8 cellular contexts compared by ENCODE assay signal in the genomic region with DNA sequence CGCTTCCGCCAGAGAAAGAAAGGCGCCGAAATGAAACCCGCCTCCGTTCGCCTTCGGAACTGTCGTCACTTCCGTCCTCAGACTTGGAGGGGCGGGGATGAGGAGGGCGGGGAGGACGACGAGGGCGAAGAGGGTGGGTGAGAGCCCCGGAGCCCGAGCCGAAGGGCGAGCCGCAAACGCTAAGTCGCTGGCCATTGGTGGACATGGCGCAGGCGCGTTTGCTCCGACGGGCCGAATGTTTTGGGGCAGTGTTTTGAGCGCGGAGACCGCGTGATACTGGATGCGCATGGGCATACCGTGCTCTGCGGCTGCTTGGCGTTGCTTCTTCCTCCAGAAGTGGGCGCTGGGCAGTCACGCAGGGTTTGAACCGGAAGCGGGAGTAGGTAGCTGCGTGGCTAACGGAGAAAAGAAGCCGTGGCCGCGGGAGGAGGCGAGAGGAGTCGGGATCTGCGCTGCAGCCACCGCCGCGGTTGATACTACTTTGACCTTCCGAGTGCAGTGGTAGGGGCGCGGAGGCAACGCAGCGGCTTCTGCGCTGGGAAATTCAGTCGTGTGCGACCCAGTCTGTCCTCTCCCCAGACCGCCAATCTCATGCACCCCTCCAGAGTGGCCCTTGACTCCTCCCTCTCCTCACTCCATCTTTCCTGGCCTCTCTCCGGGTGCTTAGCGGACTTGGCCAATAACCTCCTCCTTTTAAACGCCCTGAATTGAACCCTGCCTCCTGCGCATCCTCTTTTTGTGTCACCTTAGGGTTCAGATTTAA. TPM values are rescaled to one million over a fixed set of nuclear protein-coding genes. Genes with fewer than 3 reads are reported as not detected.
DNase-seq lines count a peak whose midpoint lies in the region; ATAC-seq and TF ChIP-seq lines count a peak whose summit lies in the region.

A gene with protein sequence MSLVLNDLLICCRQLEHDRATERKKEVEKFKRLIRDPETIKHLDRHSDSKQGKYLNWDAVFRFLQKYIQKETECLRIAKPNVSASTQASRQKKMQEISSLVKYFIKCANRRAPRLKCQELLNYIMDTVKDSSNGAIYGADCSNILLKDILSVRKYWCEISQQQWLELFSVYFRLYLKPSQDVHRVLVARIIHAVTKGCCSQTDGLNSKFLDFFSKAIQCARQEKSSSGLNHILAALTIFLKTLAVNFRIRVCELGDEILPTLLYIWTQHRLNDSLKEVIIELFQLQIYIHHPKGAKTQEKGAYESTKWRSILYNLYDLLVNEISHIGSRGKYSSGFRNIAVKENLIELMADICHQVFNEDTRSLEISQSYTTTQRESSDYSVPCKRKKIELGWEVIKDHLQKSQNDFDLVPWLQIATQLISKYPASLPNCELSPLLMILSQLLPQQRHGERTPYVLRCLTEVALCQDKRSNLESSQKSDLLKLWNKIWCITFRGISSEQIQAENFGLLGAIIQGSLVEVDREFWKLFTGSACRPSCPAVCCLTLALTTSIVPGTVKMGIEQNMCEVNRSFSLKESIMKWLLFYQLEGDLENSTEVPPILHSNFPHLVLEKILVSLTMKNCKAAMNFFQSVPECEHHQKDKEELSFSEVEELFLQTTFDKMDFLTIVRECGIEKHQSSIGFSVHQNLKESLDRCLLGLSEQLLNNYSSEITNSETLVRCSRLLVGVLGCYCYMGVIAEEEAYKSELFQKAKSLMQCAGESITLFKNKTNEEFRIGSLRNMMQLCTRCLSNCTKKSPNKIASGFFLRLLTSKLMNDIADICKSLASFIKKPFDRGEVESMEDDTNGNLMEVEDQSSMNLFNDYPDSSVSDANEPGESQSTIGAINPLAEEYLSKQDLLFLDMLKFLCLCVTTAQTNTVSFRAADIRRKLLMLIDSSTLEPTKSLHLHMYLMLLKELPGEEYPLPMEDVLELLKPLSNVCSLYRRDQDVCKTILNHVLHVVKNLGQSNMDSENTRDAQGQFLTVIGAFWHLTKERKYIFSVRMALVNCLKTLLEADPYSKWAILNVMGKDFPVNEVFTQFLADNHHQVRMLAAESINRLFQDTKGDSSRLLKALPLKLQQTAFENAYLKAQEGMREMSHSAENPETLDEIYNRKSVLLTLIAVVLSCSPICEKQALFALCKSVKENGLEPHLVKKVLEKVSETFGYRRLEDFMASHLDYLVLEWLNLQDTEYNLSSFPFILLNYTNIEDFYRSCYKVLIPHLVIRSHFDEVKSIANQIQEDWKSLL (N-terminal part only) (plus strand): TSS at position 382 of the 763 bp plus-strand sequence. CDS start 4,558 bp downstream, outside the sequence.

- H3K27ac Mint-ChIP-seq in activated T-helper 1 cell treated with anti-CD3 and anti-CD28 coated beads, Interleukin-12 subunit alpha, Interleukin-12 subunit beta, Interleukin-2, Interleukin-4 antibody, amounts not matched to agents 30 ng/mL and 10 ng/mL and 1 ng/mL, durations not matched to agents 14 hours and 24 hours and 36 hours = no peak within 1 kb of the TSS
- H3K27ac Mint-ChIP-seq in natural killer cell = no peak within 1 kb of the TSS

- H3K9me2 ChIP-seq in GM23248 (ENCODE audit: insufficient read depth) = no peaks in the 10 kb centered on the region

- H3K36me3 ChIP-seq in GM23248 (ENCODE audit: low read depth) = peaks cover 5% of the 10 kb centered on the region

- H3F3A ChIP-seq in GM23248 (ENCODE audit: insufficient read depth) = peaks cover 42% of the 10 kb centered on the region

- H3K79me2 ChIP-seq in GM23248 (ENCODE audit: insufficient read depth) = peaks cover 87% of the 10 kb centered on the region

- H3K9me3 Mint-ChIP-seq in activated T-helper 1 cell treated with anti-CD3 and anti-CD28 coated beads, Interleukin-12 subunit alpha, Interleukin-12 subunit beta, Interleukin-2, Interleukin-4 antibody, amounts not matched to agents 30 ng/mL and 10 ng/mL and 1 ng/mL, durations not matched to agents 14 hours and 24 hours and 36 hours = no peaks in the 10 kb centered on the region
- H3K9me3 Mint-ChIP-seq in natural killer cell = no peaks in the 10 kb centered on the region

- peak within 1 kb of the TSS; percentile 98 for H2AFZ ChIP-seq in GM23248

- H3K27me3 ChIP-seq in GM23248 (replicated peaks; ENCODE audit: insufficient read depth) = no peaks in the 10 kb centered on the region

- peaks cover 17% of the 10 kb centered on the region for H3K36me3 Mint-ChIP-seq in activated T-helper 1 cell treated with anti-CD3 and anti-CD28 coated beads, Interleukin-12 subunit alpha, Interleukin-12 subunit beta, Interleukin-2, Interleukin-4 antibody, amounts not matched to agents 30 ng/mL and 10 ng/mL and 1 ng/mL, durations not matched to agents 14 hours and 24 hours and 36 hours (ENCODE audit: low read depth)
- H3K36me3 Mint-ChIP-seq in natural killer cell = no peaks in the 10 kb centered on the region

- H3K4me3 Mint-ChIP-seq in activated T-helper 1 cell treated with anti-CD3 and anti-CD28 coated beads, Interleukin-12 subunit alpha, Interleukin-12 subunit beta, Interleukin-2, Interleukin-4 antibody, amounts not matched to agents 30 ng/mL and 10 ng/mL and 1 ng/mL, durations not matched to agents 14 hours and 24 hours and 36 hours = no peak within 1 kb of the TSS
- H3K4me3 Mint-ChIP-seq in natural killer cell = no peak within 1 kb of the TSS

- peak within 1 kb of the TSS; percentile 100 for H3K4me2 ChIP-seq in GM23248 (ENCODE audit: unreplicated experiment)

- DNase-seq in EH (ENCODE audit: low read depth) = peak; percentile 99
- peak; percentile 100 for DNase-seq in GM23248
- DNase-seq in Kasumi-1 (lab: John Stamatoyannopoulos, UW) = peak; percentile 100
- DNase-seq in RKO (ENCODE audit: low spot score) = peak; percentile 99
- DNase-seq in activated T-helper 1 cell treated with anti-CD3 and anti-CD28 coated beads, Interleukin-12 subunit alpha, Interleukin-12 subunit beta, Interleukin-2, Interleukin-4 antibody, amounts not matched to agents 30 ng/mL and 10 ng/mL and 1 ng/mL, durations not matched to agents 14 hours and 24 hours and 36 hours (ENCODE audit: low spot score) = peak; percentile 98
- DNase-seq in fibroblast of mammary gland (ENCODE audit: low read depth) = peak; percentile 98
- DNase-seq in natural killer cell = peak; percentile 98
- DNase-seq in stimulated activated naive CD4-positive, alpha-beta T cell treated with Interleukin-2 at 50 U/mL for 16 hours (lab: John Stamatoyannopoulos, UW) = peak; percentile 99

- WGBS in GM23248 (ENCODE audit: low coverage in 1 of 2, low lambda C conversion rate in 2 of 2, missing lambda C conversion rate in 2 of 2), 2 experiments = 0 to 2% methylated on average over 56 to 64 of the region's 64 CpGs

- ATAC-seq in natural killer cell = peak; percentile 76 to 94 (median 85)

- H3K27ac ChIP-seq in GM23248 = peak within 1 kb of the TSS; percentile 95

- peak within 1 kb of the TSS; percentile 99 for H3K4me3 ChIP-seq in GM23248
- peak within 1 kb of the TSS; percentile 95 for H3K4me3 ChIP-seq in fibroblast of mammary gland (ENCODE audit: control insufficient read depth, low read depth, low read length)

- peak; percentile 63 for TF ChIP-seq CTCF in fibroblast of mammary gland (conservative IDR thresholded peaks at IDR 0.05; ENCODE audit: control insufficient read depth, insufficient read depth, low read depth, low read length)
- peak; percentile 64 for TF ChIP-seq CTCF in natural killer cell (IDR thresholded peaks at IDR 0.05)

- no peaks in the 10 kb centered on the region for H3K27me3 Mint-ChIP-seq in activated T-helper 1 cell treated with anti-CD3 and anti-CD28 coated beads, Interleukin-12 subunit alpha, Interleukin-12 subunit beta, Interleukin-2, Interleukin-4 antibody, amounts not matched to agents 30 ng/mL and 10 ng/mL and 1 ng/mL, durations not matched to agents 14 hours and 24 hours and 36 hours (ENCODE audit: insufficient read depth)
- no peaks in the 10 kb centered on the region for H3K27me3 Mint-ChIP-seq in natural killer cell (ENCODE audit: low read depth in 2 of 2)

- peak within 1 kb of the TSS; percentile 97 for H3K9ac ChIP-seq in GM23248

- no peaks in the 10 kb centered on the region for H3K9me3 ChIP-seq in GM23248 (ENCODE audit: low read depth)

- peaks cover 35% of the 10 kb centered on the region for H3K4me1 Mint-ChIP-seq in activated T-helper 1 cell treated with anti-CD3 and anti-CD28 coated beads, Interleukin-12 subunit alpha, Interleukin-12 subunit beta, Interleukin-2, Interleukin-4 antibody, amounts not matched to agents 30 ng/mL and 10 ng/mL and 1 ng/mL, durations not matched to agents 14 hours and 24 hours and 36 hours (ENCODE audit: low read depth)
- H3K4me1 Mint-ChIP-seq in natural killer cell = peaks cover 61 to 64% of the 10 kb centered on the region in 2 donors

- in situ Hi-C loops in GM23248 (cut with MboI) = no loop called here

- H3K4me1 ChIP-seq in GM23248 (ENCODE audit: insufficient read depth) = peaks cover 35% of the 10 kb centered on the region

- H4K20me1 ChIP-seq in GM23248 (ENCODE audit: insufficient read depth) = no peaks in the 10 kb centered on the region

- intact Hi-C loops in activated T-helper 1 cell treated with anti-CD3 and anti-CD28 coated beads, Interleukin-12 subunit alpha, Interleukin-12 subunit beta, Interleukin-2, Interleukin-4 antibody, amounts not matched to agents 30 ng/mL and 10 ng/mL and 1 ng/mL, durations not matched to agents 14 hours and 24 hours and 36 hours (cut with micrococcal nuclease) = loop anchor here (1.0 to 10.0 kb wide), 12 partner anchors 23 to 658 kb away; a partner anchor contains a TSS
- intact Hi-C loops in natural killer cell (cut with micrococcal nuclease) = loop anchor here (1.0 to 10.0 kb wide), 4 partner anchors 13 to 768 kb away; a partner anchor contains a TSS

RNA-seq across cellular contexts. Expression of the gene that starts here (rescaled TPM):
- total RNA-seq in GM23248 (2014; rRNA removed; shearing (Covaris generic)) = 69.2 and 109 TPM in 2 replicates
- polyA plus RNA-seq in GM23248 (2016; fragmentation: Nextera tagmentation; extraction: Ambion mirVana) = 11.2 and 16.5 TPM in 2 replicates
- 37.3 and 39.7 TPM in 2 replicates for total RNA-seq in activated T-helper 1 cell treated with anti-CD3 and anti-CD28 coated beads, Interleukin-12 subunit alpha, Interleukin-12 subunit beta, Interleukin-2, Interleukin-4 antibody, amounts not matched to agents 30 ng/mL and 10 ng/mL and 1 ng/mL, durations not matched to agents 14 hours and 24 hours and 36 hours
- total RNA-seq in natural killer cell = 100 to 1,000 TPM; 502 to 568 (median 539) TPM

Comparison
In these comparisons a context has a peak if more than half of its experiments do, and no peak if none do; other contexts are left out.
1. Peak in every context shown above with its lines: DNase-seq, ATAC-seq, H3K4me3 ChIP-seq and H3K27ac ChIP-seq.